Comparison of ENCODE assay signal across 9 cellular contexts in genomic region chr18:74654637-74655036, GRCh38. TPM values are rescaled to one million over a fixed set of nuclear protein-coding genes. Genes with fewer than 3 reads are reported as not detected.
DNase-seq lines count a peak whose midpoint lies in the region; ATAC-seq, FAIRE-seq and TF ChIP-seq lines count a peak whose summit lies in the region.
"Had no signal": no experiment of that assay in that cellular context is flagged by ENCODE, and none has a peak within 500 bp of the region (broad histone marks: within the 10 kb centered on the region; RNA-seq: fewer than 3 reads in every experiment).

No MANE protein-coding gene starts in this region.

- no peak for ATAC-seq in natural killer cell treated with Interleukin-12 subunit alpha and Interleukin-12 subunit beta and Interleukin-15 and Interleukin-18, amount 100 ng/mL, for 72 hours
- ATAC-seq in GM18519 (IDR thresholded peaks at IDR 0.05; ENCODE audit: low FRiP score, unreplicated experiment) (no peak), GM21717 (IDR thresholded peaks at IDR 0.05; ENCODE audit: unreplicated experiment) (no peak)

- H3K9me3 Mint-ChIP-seq in natural killer cell treated with Interleukin-12 subunit alpha and Interleukin-12 subunit beta and Interleukin-15 and Interleukin-18, amount 100 ng/mL, for 72 hours: no peaks in the 10 kb centered on the region

- peak; percentile 31 for TF ChIP-seq CTCF in GM10266 (IDR thresholded peaks at IDR 0.05; ENCODE audit: control insufficient read depth, insufficient read depth, low read depth, missing control alignments)

- H3K27ac Mint-ChIP-seq in natural killer cell treated with Interleukin-12 subunit alpha and Interleukin-12 subunit beta and Interleukin-15 and Interleukin-18, amount 100 ng/mL, for 72 hours: no peak overlapping the region

- H3K4me1 Mint-ChIP-seq in natural killer cell treated with Interleukin-12 subunit alpha and Interleukin-12 subunit beta and Interleukin-15 and Interleukin-18, amount 100 ng/mL, for 72 hours (ENCODE audit: low read depth in 2 of 2): peaks cover 4 to 5% of the 10 kb centered on the region in 2 donors

- no peak overlapping the region for H3K27ac ChIP-seq in substantia nigra (ENCODE audit: low read depth, low read length, poor library complexity, severe bottlenecking)
- H3K27ac ChIP-seq: epithelial cell of prostate had no signal

- DNase-seq in A172 (ENCODE audit: low spot score) (peak; percentile 7), GM10266 (ENCODE audit: extremely low spot score) (no peak), NCI-H748 treated with DMSO at 0.1 percent for 48 hours (lab: John Stamatoyannopoulos, UW) (peak; percentile 50), substantia nigra (lab: John Stamatoyannopoulos, UW) (no peak)
- DNase-seq in natural killer cell treated with Interleukin-12 subunit alpha and Interleukin-12 subunit beta and Interleukin-15 and Interleukin-18, amount 100 ng/mL, for 72 hours (ENCODE audit: low spot score): no peak

- no peak overlapping the region for H3K4me3 Mint-ChIP-seq in natural killer cell treated with Interleukin-12 subunit alpha and Interleukin-12 subunit beta and Interleukin-15 and Interleukin-18, amount 100 ng/mL, for 72 hours

- no peaks in the 10 kb centered on the region for H3K27me3 Mint-ChIP-seq in natural killer cell treated with Interleukin-12 subunit alpha and Interleukin-12 subunit beta and Interleukin-15 and Interleukin-18, amount 100 ng/mL, for 72 hours

- peak; percentile 97 for FAIRE-seq in endometrium (lab: Jason Lieb, UNC)

- H3K36me3 Mint-ChIP-seq in natural killer cell treated with Interleukin-12 subunit alpha and Interleukin-12 subunit beta and Interleukin-15 and Interleukin-18, amount 100 ng/mL, for 72 hours: no peaks in the 10 kb centered on the region

RNA-seq across cellular contexts. Expression of gene ZNF407, which starts 57.0 kb away (rescaled TPM):
- 3.5 and 5.7 TPM in 2 replicates for total RNA-seq in A172 (2014; rRNA removed; shearing (Covaris generic))
- 10 to 100 TPM; 21.9 to 44.6 TPM for total RNA-seq in natural killer cell treated with Interleukin-12 subunit alpha and Interleukin-12 subunit beta and Interleukin-15 and Interleukin-18, amount 100 ng/mL, for 72 hours

Comparison
In these comparisons a context has a peak if more than half of its experiments do, and no peak if none do; other contexts are left out.
1. DNase-seq: peak in A172 (single experiment) and NCI-H748 treated with DMSO at 0.1 percent for 48 hours (single experiment); none in GM10266 (single experiment), substantia nigra (0 of 49) and natural killer cell treated with Interleukin-12 subunit alpha and Interleukin-12 subunit beta and Interleukin-15 and Interleukin-18, amount 100 ng/mL, for 72 hours (single experiment).